8 cellular contexts compared by ENCODE assay signal in the genomic region with DNA sequence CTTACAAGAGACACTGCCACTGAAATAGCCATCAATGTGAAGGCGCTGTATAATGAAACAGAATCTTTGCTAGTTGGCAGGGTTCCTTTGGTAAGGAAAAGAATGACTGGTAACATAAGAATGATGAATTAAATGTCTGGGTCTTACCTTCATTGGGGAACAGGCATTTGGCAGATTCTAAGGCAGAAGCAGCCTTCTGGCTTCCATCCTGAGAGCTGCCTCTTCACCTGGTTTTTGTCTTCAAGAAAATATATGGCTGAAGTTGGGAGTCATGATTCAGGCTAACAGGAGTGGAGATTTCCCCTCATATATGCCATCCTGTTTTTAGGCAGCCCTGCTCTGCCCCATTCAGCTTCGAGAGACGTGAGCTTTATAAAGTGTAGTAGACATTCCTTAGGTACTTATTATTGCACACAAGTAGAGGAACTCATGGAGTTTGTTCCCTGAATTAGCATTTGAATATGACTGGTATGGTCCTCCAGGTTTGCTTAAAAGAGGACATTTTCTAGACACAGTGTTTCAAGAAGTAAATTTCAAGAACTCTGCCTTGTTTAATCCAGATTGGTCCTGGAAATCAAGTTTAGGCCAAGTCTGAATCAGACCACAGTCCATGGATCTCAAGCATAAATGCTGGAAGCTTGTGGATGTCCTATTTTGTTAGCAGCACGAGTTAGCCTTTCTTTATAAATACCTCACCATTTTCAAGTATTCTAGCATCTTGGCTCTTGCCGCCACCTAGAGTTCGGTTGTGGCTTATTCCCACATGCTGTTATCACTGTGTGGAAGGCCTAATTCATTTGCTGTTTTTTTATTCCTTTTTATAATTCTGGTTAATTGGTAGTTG. TPM values are rescaled to one million over a fixed set of nuclear protein-coding genes. Genes with fewer than 3 reads are reported as not detected.
DNase-seq lines count a peak whose midpoint lies in the region; ATAC-seq and TF ChIP-seq lines count a peak whose summit lies in the region.

No MANE protein-coding gene starts in this region.

- intact Hi-C loops in right lobe of liver (cut with DNase I), result no loop called here

- DNase-seq in AG04450 (ENCODE audit: low read depth, low spot score), result peak; percentile 15
- DNase-seq in GM03348 (ENCODE audit: low spot score), result peak; percentile 16
- DNase-seq in NCI-H460 (ENCODE audit: extremely low read depth, low read depth), result peak; percentile 19
- peak; percentile 60 for DNase-seq in astrocyte of the spinal cord (ENCODE audit: low read depth, low spot score)
- no peak for DNase-seq in right lobe of liver
- DNase-seq in effector CD4-positive, alpha-beta T cell, result no peak

- TF ChIP-seq CTCF in AG04450 (IDR thresholded peaks at IDR 0.05; ENCODE audit: low read depth, low read length) (peak; percentile 77), astrocyte of the spinal cord (IDR thresholded peaks at IDR 0.05; ENCODE audit: low read depth, low read length) (peak; percentile 67), right lobe of liver (IDR thresholded peaks at IDR 0.05) (peak; percentile 24 to 52 (median 36))

- ATAC-seq in right lobe of liver (peak in 3 of 4 donors; percentile 39 to 73 (median 48)), HG03342 (IDR thresholded peaks at IDR 0.05; ENCODE audit: unreplicated experiment) (no peak), HG03139 (IDR thresholded peaks at IDR 0.05; ENCODE audit: unreplicated experiment) (no peak)

- no peak overlapping the region for H3K4me3 ChIP-seq in AG04450 (ENCODE audit: low read depth, low read length)
- no peak overlapping the region for H3K4me3 ChIP-seq in astrocyte of the spinal cord (ENCODE audit: low read depth, low read length)
- no peak overlapping the region for H3K4me3 ChIP-seq in right lobe of liver

- CTCF ChIA-PET in AG04450 (lab: Charles Lee), result interaction anchor here (0.5 to 1.8 kb wide), 7 partner anchors 11 to 548 kb away, joined by 3 to 20 read pairs (median 4); no protein-coding TSS in a partner anchor

- H3K27me3 ChIP-seq in AG04450 (ENCODE audit: control insufficient read depth, insufficient read depth, low read length) (no peaks in the 10 kb centered on the region), right lobe of liver (no peaks in the 10 kb centered on the region)

- in situ Hi-C loops in astrocyte of the spinal cord (cut with HindIII; ENCODE audit: low sequenced_read_pairs), result no loop called here

- no peak for TF ChIP-seq POLR2A in right lobe of liver (IDR thresholded peaks at IDR 0.05)

- H3K4me1 ChIP-seq in right lobe of liver, result no peaks in the 10 kb centered on the region

- POLR2A ChIA-PET in AG04450 (lab: Yijun Ruan, JAX), result no interaction called here

- no peaks in the 10 kb centered on the region for H3K36me3 ChIP-seq in right lobe of liver

- no peaks in the 10 kb centered on the region for H3K9me3 ChIP-seq in AG04450 (ENCODE audit: control insufficient read depth, insufficient read depth, low read length)
- H3K9me3 ChIP-seq in right lobe of liver, result no peaks in the 10 kb centered on the region

- no peak overlapping the region for H3K27ac ChIP-seq in AG04450 (ENCODE audit: low read depth, low read length)
- H3K27ac ChIP-seq in right lobe of liver, result no peak overlapping the region

- 64% methylated on average over 6 of the region's 6 CpGs for WGBS in right lobe of liver (ENCODE audit: insufficient coverage, low coverage, low lambda C conversion rate, missing lambda C conversion rate)

RNA-seq across cellular contexts. Expression of a gene that starts 56.2 kb away (rescaled TPM):
- polyA plus RNA-seq in AG04450 (2011; rRNA removed), result 21.6 and 29.8 TPM in 2 replicates
- polyA minus RNA-seq in AG04450 (2011; rRNA and poly(A)+ RNA removed), result 23.1 and 44.0 TPM in 2 replicates
- 11.8 and 12.6 TPM in 2 replicates for total RNA-seq in NCI-H460 (2014; rRNA removed; shearing (Covaris generic))
- 9.0 and 11.7 TPM in 2 replicates for polyA plus RNA-seq in NCI-H460 (2014; cell fraction: nucleus; rRNA removed)
- total RNA-seq in right lobe of liver, result 10 to 100 TPM in 5 of 6 experiments, 1 to 10 TPM in 1; 8.5 to 13.8 (median 12.1) TPM

Comparison
In these comparisons a context has a peak if more than half of its experiments do, and no peak if none do; other contexts are left out.
1. DNase-seq: peak in AG04450 (single experiment), GM03348 (single experiment), NCI-H460 (single experiment) and astrocyte of the spinal cord (single experiment); none in right lobe of liver (0 of 3) and effector CD4-positive, alpha-beta T cell (single experiment).
2. ATAC-seq: peak in right lobe of liver (3 of 4); none in HG03342 (single experiment) and HG03139 (single experiment).
3. Peak in every context shown above with its lines, with median percentiles within 50 percentile points of each other: CTCF ChIP-seq.